ENCODE assay signal across 28 cellular contexts in genomic region chr4:157271166-157271869, GRCh38. TPM values are rescaled to one million over a fixed set of nuclear protein-coding genes. Genes with fewer than 3 reads are reported as not detected.
DNase-seq lines count a peak whose midpoint lies in the region; ATAC-seq and TF ChIP-seq lines count a peak whose summit lies in the region.
"Had no signal": no experiment of that assay in that cellular context is flagged by ENCODE, and none has a peak within 500 bp of the region (broad histone marks: within the 10 kb centered on the region; RNA-seq: fewer than 3 reads in every experiment).

No MANE protein-coding gene starts in this region.

- no peaks in the 10 kb centered on the region for H3K4me1 ChIP-seq in A673 (ENCODE audit: insufficient read depth, low read length, poor library complexity, severe bottlenecking)
- H3K4me1 ChIP-seq: prostate gland had no signal

- CTCF ChIA-PET in A673 (lab: Charles Lee), result no interaction called here

- H3K36me3 ChIP-seq in A673 (ENCODE audit: insufficient read depth, low read length, poor library complexity, severe bottlenecking), result no peaks in the 10 kb centered on the region
- H3K36me3 ChIP-seq: prostate gland had no signal

- H3K9me3 ChIP-seq in A673 (ENCODE audit: low read depth, low read length, poor library complexity, severe bottlenecking), result no peaks in the 10 kb centered on the region
- H3K9me3 ChIP-seq: prostate gland, SK-N-SH had no signal

- no peak overlapping the region for H3K27ac ChIP-seq in A673 (ENCODE audit: low read depth, low read length, poor library complexity, severe bottlenecking)
- H3K27ac ChIP-seq: prostate gland had no signal

- ATAC-seq in GM18505 (IDR thresholded peaks at IDR 0.05; ENCODE audit: unreplicated experiment) (no peak), left cardiac atrium (no peak), HG03378 (IDR thresholded peaks at IDR 0.05; ENCODE audit: unreplicated experiment) (no peak)
- ATAC-seq: left lobe of liver had no signal

- intact Hi-C loops in A673 (cut with micrococcal nuclease; ENCODE audit: unreplicated experiment), result no loop called here
- intact Hi-C loops in left cardiac atrium (cut with DNase I), result no loop called here

- in situ Hi-C loops in astrocyte of the cerebellum (cut with HindIII; ENCODE audit: low sequenced_read_pairs), result no loop called here

- POLR2A ChIA-PET in A673 (lab: Charles Lee; ENCODE audit: low non-redundant PET), result no interaction called here

- no peak for TF ChIP-seq POLR2A in GM18505 (IDR thresholded peaks at IDR 0.05; ENCODE audit: borderline replicate concordance, extremely low read depth, insufficient read depth, insufficient read length)

- DNase-seq in EL (peak; percentile 50), astrocyte of the cerebellum (ENCODE audit: low read depth) (peak; percentile 34), kidney tubule cell (ENCODE audit: low spot score) (peak; percentile 58), A673 (ENCODE audit: low spot score) (no peak), left cardiac atrium (no peak)
- peak; percentile 1 for DNase-seq in Jurkat, Clone E6-1 (ENCODE audit: low read depth, low spot score)
- DNase-seq: activated B cell treated with CpG ODN at 0.5 μM for 24 hours; activated CD4-positive, alpha-beta memory T cell treated with anti-CD3 and anti-CD28 coated beads, Interleukin-2, amount 10 ng/mL, durations not matched to agents 7 days and 5 days; activated naive CD4-positive, alpha-beta T cell treated with Interleukin-2 at 50 U/mL for 16 hours; activated T-cell treated with anti-CD3 and anti-CD28 coated beads, Interleukin-2, amount 50 U/mL, for 1 hour; amygdala; CD4-positive, alpha-beta memory T cell; DMS153; effector CD4-positive, alpha-beta T cell; KBM-7; NCI-H187 treated with DMSO at 0.1 percent for 48 hours; NCI-H446; RPMI8226; SK-N-SH; stimulated activated CD4-positive, alpha-beta T cell treated with anti-CD3 and anti-CD28 coated beads, Interleukin-2, amount 100 ng/mL, for 48 hours; stimulated activated naive CD4-positive, alpha-beta T cell treated with Interleukin-2 at 50 U/mL for 16 hours; trophoblast cell had no signal

- TF ChIP-seq CTCF in astrocyte of the cerebellum (IDR thresholded peaks at IDR 0.05; ENCODE audit: low read depth, low read length, missing control alignments), result no peak
- TF ChIP-seq CTCF in A673 (conservative IDR thresholded peaks at IDR 0.05; ENCODE audit: low read depth, low read length), result no peak

- no peak overlapping the region for H3K4me3 ChIP-seq in Jurkat, Clone E6-1 (ENCODE audit: low read length)
- no peak overlapping the region for H3K4me3 ChIP-seq in astrocyte of the cerebellum (ENCODE audit: low read depth, low read length)
- no peak overlapping the region for H3K4me3 ChIP-seq in A673 (ENCODE audit: low read depth, low read length, poor library complexity, severe bottlenecking)
- H3K4me3 ChIP-seq: prostate gland, smooth muscle cell had no signal

- H3K27me3 ChIP-seq in A673 (replicated peaks; ENCODE audit: insufficient read depth, low read depth, low read length, poor library complexity), result no peaks in the 10 kb centered on the region

- BruUV-seq in A673 (replicated peaks; lab: Mats Ljungman, UMichigan), result no TSS peak

RNA-seq across cellular contexts. Expression of gene GRIA2, which starts 50.8 kb away (rescaled TPM):
- polyA plus RNA-seq in Jurkat, Clone E6-1 (2012; ENCODE audit: insufficient read depth, insufficient read length), result not detected
- total RNA-seq in A673 (2021) (0.32 and 0.42 TPM in 2 replicates), left cardiac atrium (not detected)
- total RNA-seq: activated B cell treated with CpG ODN at 0.5 μM for 24 hours; activated CD4-positive, alpha-beta memory T cell treated with anti-CD3 and anti-CD28 coated beads, Interleukin-2, amount 10 ng/mL, durations not matched to agents 7 days and 5 days; CD4-positive, alpha-beta memory T cell; left lobe of liver; mononuclear cell; smooth muscle cell had no signal
- polyA plus RNA-seq: CD4-positive, alpha-beta memory T cell; smooth muscle cell had no signal

Comparison
In these comparisons a context has a peak if more than half of its experiments do, and no peak if none do; other contexts are left out.
1. DNase-seq: peak in EL (single experiment), Jurkat, Clone E6-1 (single experiment), astrocyte of the cerebellum (single experiment) and kidney tubule cell (single experiment); none in A673 (single experiment) and left cardiac atrium (single experiment).